24 cellular contexts compared by ENCODE assay signal in the genomic region with DNA sequence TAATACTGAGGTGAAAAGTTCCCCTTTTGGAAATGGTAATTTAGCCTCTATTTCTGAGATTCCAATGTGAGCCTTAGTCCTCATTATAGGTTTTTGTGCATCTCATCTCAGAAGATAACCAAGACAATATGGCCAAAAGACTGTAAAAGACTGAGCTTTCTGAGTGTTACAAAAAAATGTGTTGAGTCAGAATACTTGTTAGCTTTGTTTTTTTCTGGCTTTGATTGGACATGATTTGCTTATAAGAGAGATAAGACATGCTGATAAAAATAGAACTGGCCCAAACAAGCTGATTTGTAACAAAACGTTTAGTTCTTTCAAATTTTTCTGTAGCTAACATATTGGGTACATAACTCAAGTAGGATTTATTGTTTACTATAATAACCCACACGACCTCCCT. TPM values are rescaled to one million over a fixed set of nuclear protein-coding genes. Genes with fewer than 3 reads are reported as not detected.
DNase-seq lines count a peak whose midpoint lies in the region; ATAC-seq and TF ChIP-seq lines count a peak whose summit lies in the region.
"Had no signal": no experiment of that assay in that cellular context is flagged by ENCODE, and none has a peak within 500 bp of the region (broad histone marks: within the 10 kb centered on the region; RNA-seq: fewer than 3 reads in every experiment).

No MANE protein-coding gene starts in this region.

- intact Hi-C loops in sigmoid colon (cut with DNase I) = no loop called here
- intact Hi-C loops in dorsolateral prefrontal cortex (cut with DNase I) = no loop called here

- no peaks in the 10 kb centered on the region for H3K4me1 Mint-ChIP-seq in T-helper 17 cell
- H3K4me1 Mint-ChIP-seq in nephron progenitor cell = no peaks in the 10 kb centered on the region
- H3K4me1 Mint-ChIP-seq: CD8-positive, alpha-beta memory T cell; stimulated activated naive CD8-positive, alpha-beta T cell treated with anti-CD3 and anti-CD28 coated beads, Interleukin-15, amount 100 ng/mL, for 72 hours had no signal

- no peak for TF ChIP-seq EP300 in sigmoid colon (IDR thresholded peaks at IDR 0.05)

- H3K9me3 Mint-ChIP-seq in nephron progenitor cell = no peaks in the 10 kb centered on the region
- H3K9me3 Mint-ChIP-seq: CD8-positive, alpha-beta memory T cell; stimulated activated naive CD8-positive, alpha-beta T cell treated with anti-CD3 and anti-CD28 coated beads, Interleukin-15, amount 100 ng/mL, for 72 hours had no signal

- no peak for ATAC-seq in T-helper 17 cell
- ATAC-seq: HepG2; left colon; mucosa of descending colon; PC-3; stimulated activated naive CD8-positive, alpha-beta T cell treated with anti-CD3 and anti-CD28 coated beads, Interleukin-15, amount 100 ng/mL, for 72 hours had no signal

- H3K79me2 ChIP-seq in ACC112 (ENCODE audit: control insufficient read depth, insufficient read depth, low read length, unreplicated experiment) = no peaks in the 10 kb centered on the region

- TF ChIP-seq CTCF in sigmoid colon (IDR thresholded peaks at IDR 0.05) = no peak
- no peak for TF ChIP-seq CTCF in nephron progenitor cell (IDR thresholded peaks at IDR 0.05)
- no peak for TF ChIP-seq CTCF in dorsolateral prefrontal cortex (IDR thresholded peaks at IDR 0.05 in 54 of 56, conservative IDR thresholded peaks at IDR 0.05 in 2 of 56; ENCODE audit: low read depth in 1 of 56, partially characterized antibody in 56 of 56)
- TF ChIP-seq CTCF in BE2C (IDR thresholded peaks at IDR 0.05; ENCODE audit: low read depth, low read length) = no peak

- H3K27ac Mint-ChIP-seq in T-helper 17 cell (no peak overlapping the region), nephron progenitor cell (no peak overlapping the region)
- H3K27ac Mint-ChIP-seq: stimulated activated naive CD8-positive, alpha-beta T cell treated with anti-CD3 and anti-CD28 coated beads, Interleukin-15, amount 100 ng/mL, for 72 hours had no signal

- H3K27me3 ChIP-seq in ACC112 (ENCODE audit: insufficient read depth, low read length) = no peaks in the 10 kb centered on the region
- H3K27me3 ChIP-seq in sigmoid colon = no peaks in the 10 kb centered on the region
- H3K27me3 ChIP-seq in dorsolateral prefrontal cortex = no peaks in the 10 kb centered on the region
- H3K27me3 ChIP-seq in BE2C = no peaks in the 10 kb centered on the region
- H3K27me3 ChIP-seq: SJCRH30 had no signal

- H3K4me3 ChIP-seq in ACC112 (ENCODE audit: low read depth, low read length) = no peak overlapping the region
- no peak overlapping the region for H3K4me3 ChIP-seq in sigmoid colon
- no peak overlapping the region for H3K4me3 ChIP-seq in dorsolateral prefrontal cortex
- H3K4me3 ChIP-seq in BE2C (ENCODE audit: low read depth, low read length) = no peak overlapping the region
- H3K4me3 ChIP-seq: mucosa of descending colon, SJCRH30 had no signal

- DNase-seq in NCI-H226 = peak; percentile 16
- DNase-seq in fibroblast of peridontal ligament (ENCODE audit: extremely low read depth) = peak; percentile 49
- DNase-seq in sigmoid colon = no peak
- DNase-seq in T-helper 17 cell = no peak
- no peak for DNase-seq in nephron progenitor cell
- no peak for DNase-seq in dorsolateral prefrontal cortex
- DNase-seq in BE2C = no peak
- DNase-seq: activated CD4-positive, alpha-beta T cell treated with anti-CD3 and anti-CD28 coated beads, Interleukin-2, amount 50 U/mL, for 1 hour; activated CD8-positive, alpha-beta memory T cell treated with anti-CD3 and anti-CD28 coated beads, Interleukin-2, amount 50 U/mL, for 4 hours; activated effector memory CD4-positive, alpha-beta T cell treated with Interleukin-2 at 50 U/mL for 16 hours; amniotic stem cell; CD8-positive, alpha-beta memory T cell; cerebellar nuclear complex; left colon; mucosa of descending colon; NCI-H69; PC-3; SJCRH30; stimulated activated CD4-positive, alpha-beta T cell treated with anti-CD3 and anti-CD28 coated beads, Interleukin-2, amount 100 ng/mL, for 24 hours; stimulated activated naive CD8-positive, alpha-beta T cell treated with anti-CD3 and anti-CD28 coated beads, Interleukin-15, amount 100 ng/mL, for 72 hours had no signal

- peaks cover 8% of the 10 kb centered on the region for H3K27me3 Mint-ChIP-seq in T-helper 17 cell
- peaks cover 4% of the 10 kb centered on the region for H3K27me3 Mint-ChIP-seq in nephron progenitor cell (ENCODE audit: low read depth, poor library complexity)
- H3K27me3 Mint-ChIP-seq: CD8-positive, alpha-beta memory T cell; stimulated activated naive CD8-positive, alpha-beta T cell treated with anti-CD3 and anti-CD28 coated beads, Interleukin-15, amount 100 ng/mL, for 72 hours had no signal

- H3K4me3 Mint-ChIP-seq in T-helper 17 cell (no peak overlapping the region), nephron progenitor cell (no peak overlapping the region)
- H3K4me3 Mint-ChIP-seq: CD8-positive, alpha-beta memory T cell; stimulated activated naive CD8-positive, alpha-beta T cell treated with anti-CD3 and anti-CD28 coated beads, Interleukin-15, amount 100 ng/mL, for 72 hours had no signal

- H3K9me3 ChIP-seq in sigmoid colon (no peaks in the 10 kb centered on the region), T-helper 17 cell (ENCODE audit: control insufficient read depth, low read length, poor library complexity, severe bottlenecking) (no peaks in the 10 kb centered on the region), BE2C (no peaks in the 10 kb centered on the region)
- H3K9me3 ChIP-seq: mucosa of descending colon, neutrophil, SJCRH30 had no signal

- no peak for TF ChIP-seq POLR2A in sigmoid colon (IDR thresholded peaks at IDR 0.05)

- peaks cover 11% of the 10 kb centered on the region for H3K4me1 ChIP-seq in ACC112 (ENCODE audit: control insufficient read depth, insufficient read depth, low read length, unreplicated experiment)
- H3K4me1 ChIP-seq in sigmoid colon = peaks cover 0 to 59% (median 38%) of the 10 kb centered on the region in 4 donors
- H3K4me1 ChIP-seq in BE2C = no peaks in the 10 kb centered on the region
- H3K4me1 ChIP-seq: SJCRH30 had no signal

- H3K36me3 ChIP-seq in ACC112 (ENCODE audit: insufficient read depth, low read length) = no peaks in the 10 kb centered on the region
- no peaks in the 10 kb centered on the region for H3K36me3 ChIP-seq in sigmoid colon
- no peaks in the 10 kb centered on the region for H3K36me3 ChIP-seq in BE2C
- H3K36me3 ChIP-seq: neutrophil, SJCRH30 had no signal

- H3K36me3 Mint-ChIP-seq in T-helper 17 cell (ENCODE audit: low read depth) (no peaks in the 10 kb centered on the region), nephron progenitor cell (ENCODE audit: low read depth) (no peaks in the 10 kb centered on the region)
- H3K36me3 Mint-ChIP-seq: CD8-positive, alpha-beta memory T cell had no signal

- H2AFZ ChIP-seq in ACC112 (ENCODE audit: low read length, unreplicated experiment) = peak overlapping the region; percentile 70

- WGBS in sigmoid colon, 2 donors = 10 to 38% methylated on average over 2 of the region's 2 CpGs

- H3K27ac ChIP-seq in ACC112 (ENCODE audit: low read depth, low read length) = no peak overlapping the region
- peak overlapping the region; percentile 69 to 86 (median 76) for H3K27ac ChIP-seq in sigmoid colon
- H3K27ac ChIP-seq in dorsolateral prefrontal cortex = no peak overlapping the region
- H3K27ac ChIP-seq: neutrophil, SJCRH30 had no signal

RNA-seq across cellular contexts. Expression of gene FILIP1, which starts 33.0 kb away (rescaled TPM):
- 10 to 100 TPM; 47.1 to 72.8 (median 53.8) TPM for total RNA-seq in sigmoid colon
- 1 to 10 TPM in 1 of 3 donors, under 1 TPM in 2; 0.46 to 2.0 (median 0.60) TPM for polyA plus RNA-seq in sigmoid colon
- under 1 TPM; 0.07 to 0.08 TPM for total RNA-seq in T-helper 17 cell
- total RNA-seq in dorsolateral prefrontal cortex = 10 to 100 TPM in 2 of 120 experiments, 1 to 10 TPM in 118; 1.6 to 12.2 (median 5.0) TPM
- 1.1 TPM for polyA plus RNA-seq in BE2C (2012; ENCODE audit: insufficient read depth, insufficient read length, low read depth)
- total RNA-seq: CD8-positive, alpha-beta memory T cell; HepG2; PC-3; T-helper 1 cell treated with Interleukin-12 subunit alpha and Interleukin-12 subunit beta and Interleukin-4 antibody, amounts not matched to agents 30 ng/mL and 1 ng/mL, for 36 hours had no signal
- polyA plus RNA-seq: CD8-positive, alpha-beta memory T cell; HepG2 had no signal

Comparison
In these comparisons a context has a peak if more than half of its experiments do, and no peak if none do; other contexts are left out.
1. H3K27ac ChIP-seq: peak in sigmoid colon (4 of 4); none in ACC112 (single experiment) and dorsolateral prefrontal cortex (0 of 59).
2. DNase-seq: peak in NCI-H226 (single experiment) and fibroblast of peridontal ligament (single experiment); none in sigmoid colon (single experiment), T-helper 17 cell (0 of 3), nephron progenitor cell (single experiment), dorsolateral prefrontal cortex (0 of 10) and BE2C (single experiment).